ENCODE assay signal across 8 cellular contexts in the genomic region with DNA sequence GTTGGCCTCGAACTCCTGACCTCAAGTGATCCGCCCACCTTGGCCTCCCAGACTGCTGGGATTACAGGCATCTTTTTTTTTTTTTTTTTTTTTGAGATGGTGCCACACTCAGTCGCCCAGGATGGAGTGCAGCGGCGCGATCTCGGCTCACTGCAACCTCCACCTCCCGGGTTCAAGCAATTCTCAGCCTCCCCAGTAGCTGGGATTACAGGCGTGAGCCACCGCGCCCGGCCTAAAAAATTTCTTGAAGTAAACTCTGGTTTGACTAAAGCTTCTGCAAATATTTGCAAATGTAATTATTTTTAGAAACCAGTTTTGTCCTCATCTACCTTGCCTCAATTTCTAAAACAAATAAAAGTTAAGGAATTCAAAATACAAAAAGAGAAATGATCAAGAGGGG. TPM values are rescaled to one million over a fixed set of nuclear protein-coding genes. Genes with fewer than 3 reads are reported as not detected.
DNase-seq lines count a peak whose midpoint lies in the region; ATAC-seq and TF ChIP-seq lines count a peak whose summit lies in the region.

No MANE protein-coding gene starts in this region.

- no peaks in the 10 kb centered on the region for H3K9me3 Mint-ChIP-seq in activated CD8-positive, alpha-beta memory T cell treated with anti-CD3 and anti-CD28 coated beads, Interleukin-2, amount 10 ng/mL, durations not matched to agents 7 days and 5 days (ENCODE audit: low read depth)
- no peaks in the 10 kb centered on the region for H3K9me3 Mint-ChIP-seq in activated naive CD8-positive, alpha-beta T cell treated with anti-CD3 and anti-CD28 coated beads, Interleukin-2, amount 50 U/mL, for 24 hours

- no peak for TF ChIP-seq CTCF in thyroid gland (IDR thresholded peaks at IDR 0.05)
- TF ChIP-seq CTCF in GM13976 (IDR thresholded peaks at IDR 0.05; ENCODE audit: borderline replicate concordance, control extremely low read depth, extremely low read depth, insufficient read depth, missing control alignments), result no peak

- H3K36me3 ChIP-seq in thyroid gland (no peaks in the 10 kb centered on the region), aorta (ENCODE audit: control insufficient read depth in 1 of 2, insufficient read depth in 2 of 2, low read length in 1 of 2) (peaks cover 0 to 3% of the 10 kb centered on the region in 2 donors)

- 90 to 94% methylated on average over 12 of the region's 12 CpGs for WGBS in thyroid gland, 2 donors
- WGBS in aorta, 2 donors, result 84 to 88% methylated on average over 12 of the region's 12 CpGs

- intact Hi-C loops in thyroid gland (cut with DNase I) (no loop called here), aorta (cut with DNase I) (loop anchor here in 1 of 2 donors (10.0 kb wide), 1 partner anchor 118 kb away; a partner anchor contains a TSS)

- H3K9me3 ChIP-seq in thyroid gland (no peaks in the 10 kb centered on the region), aorta (ENCODE audit: control insufficient read depth, low read length) (no peaks in the 10 kb centered on the region)

- in situ Hi-C loops in GM13976 (cut with MboI; ENCODE audit: low sequenced_read_pairs, unreplicated experiment), result no loop called here

- DNase-seq in activated CD8-positive, alpha-beta memory T cell treated with anti-CD3 and anti-CD28 coated beads, Interleukin-2, amount 10 ng/mL, durations not matched to agents 7 days and 5 days, result no peak
- no peak for DNase-seq in activated CD8-positive, alpha-beta memory T cell treated with anti-CD3 and anti-CD28 coated beads, Interleukin-2, amount 50 U/mL, for 48 hours
- DNase-seq in activated naive CD8-positive, alpha-beta T cell treated with anti-CD3 and anti-CD28 coated beads, Interleukin-2, amount 50 U/mL, for 24 hours, result no peak
- DNase-seq in left kidney (ENCODE audit: low read depth, low spot score), result peak; percentile 3
- DNase-seq in thyroid gland, result no peak
- DNase-seq in aorta, result no peak
- no peak for DNase-seq in GM13976 (ENCODE audit: low spot score)

- H3K27ac ChIP-seq in thyroid gland, result peak overlapping the region in 2 of 3 donors; percentile 90 to 97
- H3K27ac ChIP-seq in aorta (ENCODE audit: low read depth in 1 of 2, low read length in 2 of 2), result no peak overlapping the region

- peaks cover 33% of the 10 kb centered on the region for H3K4me1 Mint-ChIP-seq in activated CD8-positive, alpha-beta memory T cell treated with anti-CD3 and anti-CD28 coated beads, Interleukin-2, amount 10 ng/mL, durations not matched to agents 7 days and 5 days
- peaks cover 44% of the 10 kb centered on the region for H3K4me1 Mint-ChIP-seq in activated naive CD8-positive, alpha-beta T cell treated with anti-CD3 and anti-CD28 coated beads, Interleukin-2, amount 50 U/mL, for 24 hours

- H3K4me3 ChIP-seq in thyroid gland (replicated peaks in 1 of 3), result peak overlapping the region in 1 of 3 donors; percentile 68
- H3K4me3 ChIP-seq in aorta (ENCODE audit: low read length in 2 of 2), result no peak overlapping the region

- no peaks in the 10 kb centered on the region for H3K27me3 Mint-ChIP-seq in activated CD8-positive, alpha-beta memory T cell treated with anti-CD3 and anti-CD28 coated beads, Interleukin-2, amount 10 ng/mL, durations not matched to agents 7 days and 5 days
- no peaks in the 10 kb centered on the region for H3K27me3 Mint-ChIP-seq in activated naive CD8-positive, alpha-beta T cell treated with anti-CD3 and anti-CD28 coated beads, Interleukin-2, amount 50 U/mL, for 24 hours

- H3K27me3 ChIP-seq in thyroid gland (no peaks in the 10 kb centered on the region), aorta (ENCODE audit: control insufficient read depth in 1 of 2, insufficient read depth in 2 of 2, low read length in 1 of 2) (no peaks in the 10 kb centered on the region)

- peak overlapping the region; percentile 89 for H3K4me3 Mint-ChIP-seq in activated CD8-positive, alpha-beta memory T cell treated with anti-CD3 and anti-CD28 coated beads, Interleukin-2, amount 10 ng/mL, durations not matched to agents 7 days and 5 days
- peak overlapping the region; percentile 95 for H3K4me3 Mint-ChIP-seq in activated naive CD8-positive, alpha-beta T cell treated with anti-CD3 and anti-CD28 coated beads, Interleukin-2, amount 50 U/mL, for 24 hours

- H3K27ac Mint-ChIP-seq in activated CD8-positive, alpha-beta memory T cell treated with anti-CD3 and anti-CD28 coated beads, Interleukin-2, amount 10 ng/mL, durations not matched to agents 7 days and 5 days, result peak overlapping the region; percentile 90
- peak overlapping the region; percentile 90 for H3K27ac Mint-ChIP-seq in activated naive CD8-positive, alpha-beta T cell treated with anti-CD3 and anti-CD28 coated beads, Interleukin-2, amount 50 U/mL, for 24 hours

- H3K36me3 Mint-ChIP-seq in activated CD8-positive, alpha-beta memory T cell treated with anti-CD3 and anti-CD28 coated beads, Interleukin-2, amount 10 ng/mL, durations not matched to agents 7 days and 5 days, result peaks cover 20% of the 10 kb centered on the region
- peaks cover 24% of the 10 kb centered on the region for H3K36me3 Mint-ChIP-seq in activated naive CD8-positive, alpha-beta T cell treated with anti-CD3 and anti-CD28 coated beads, Interleukin-2, amount 50 U/mL, for 24 hours (ENCODE audit: low read depth)

- H3K4me1 ChIP-seq in thyroid gland (peaks cover 10 to 17% of the 10 kb centered on the region in 2 donors), aorta (ENCODE audit: control insufficient read depth in 1 of 2, insufficient read depth in 2 of 2, low read length in 2 of 2) (no peaks in the 10 kb centered on the region)

- CTCF ChIA-PET in activated CD8-positive, alpha-beta memory T cell treated with anti-CD3 and anti-CD28 coated beads, Interleukin-2, amount 10 ng/mL, durations not matched to agents 7 days and 5 days (lab: Charles Lee), result interaction anchor here (0.9 to 4.1 kb wide), 3 partner anchors 811 to 821 kb away, joined by 3 to 27 read pairs (median 19); a partner anchor contains a TSS

- no peak for TF ChIP-seq POLR2A in thyroid gland (IDR thresholded peaks at IDR 0.05)

- ATAC-seq in activated CD8-positive, alpha-beta memory T cell treated with anti-CD3 and anti-CD28 coated beads, Interleukin-2, amount 10 ng/mL, durations not matched to agents 7 days and 5 days, result no peak
- ATAC-seq in activated naive CD8-positive, alpha-beta T cell treated with anti-CD3 and anti-CD28 coated beads, Interleukin-2, amount 50 U/mL, for 24 hours, result no peak
- ATAC-seq in aorta (ENCODE audit: low FRiP score), result no peak
- ATAC-seq in activated CD4-positive, CD25-positive, alpha-beta regulatory T cell treated with anti-CD3 and anti-CD28 coated beads, Interleukin-2, amount 50 U/mL, for 24 hours, result no peak

RNA-seq across cellular contexts. Expression of a gene that starts 1.2 kb away (rescaled TPM):
- total RNA-seq in activated CD8-positive, alpha-beta memory T cell treated with anti-CD3 and anti-CD28 coated beads, Interleukin-2, amount 10 ng/mL, durations not matched to agents 7 days and 5 days, result 10 to 100 TPM; 25.8 to 34.2 TPM
- 10 to 100 TPM; 28.4 to 46.1 (median 38.3) TPM for total RNA-seq in thyroid gland
- 10 to 100 TPM; 33.5 to 34.0 TPM for total RNA-seq in aorta
- 10 to 100 TPM; 16.3 to 20.0 TPM for polyA plus RNA-seq in aorta

Comparison
In these comparisons a context has a peak if more than half of its experiments do, and no peak if none do; other contexts are left out.
1. H3K27ac ChIP-seq: peak in thyroid gland (2 of 3); none in aorta (0 of 2).